ENCODE assay signal across 13 cellular contexts in the genomic region with DNA sequence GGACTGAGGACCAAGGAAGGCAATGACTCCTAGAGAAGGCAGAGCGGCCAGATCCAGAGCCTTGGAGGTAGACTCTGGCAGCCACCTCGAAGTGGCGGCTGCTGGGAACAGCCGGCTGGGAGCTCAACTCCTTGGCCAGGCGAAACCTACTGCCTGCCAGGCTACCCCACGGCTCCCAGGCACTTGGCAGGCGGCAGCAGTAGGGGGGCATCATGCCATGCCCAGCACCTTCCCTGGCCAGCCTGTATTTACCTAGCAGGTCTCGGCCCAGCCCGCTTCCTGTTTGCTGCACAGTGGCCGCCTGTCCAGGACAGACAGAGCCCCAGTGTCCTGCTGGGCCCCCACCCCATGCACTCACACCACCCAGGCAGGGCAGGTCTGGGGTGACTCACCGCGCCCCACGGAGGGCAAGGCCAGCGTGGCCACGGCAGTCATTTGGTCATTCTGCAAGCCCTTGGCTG. TPM values are rescaled to one million over a fixed set of nuclear protein-coding genes. Genes with fewer than 3 reads are reported as not detected.
DNase-seq lines count a peak whose midpoint lies in the region; ATAC-seq and TF ChIP-seq lines count a peak whose summit lies in the region.
"Had no signal": no experiment of that assay in that cellular context is flagged by ENCODE, and none has a peak within 500 bp of the region (broad histone marks: within the 10 kb centered on the region; RNA-seq: fewer than 3 reads in every experiment).

No MANE protein-coding gene starts in this region.

- TF ChIP-seq CTCF in breast epithelium (IDR thresholded peaks at IDR 0.05) = no peak

- intact Hi-C loops in breast epithelium (cut with DNase I; ENCODE audit: low total_unique reads) (no loop called here), left colon (cut with DNase I, micrococcal nuclease) (no loop called here)

- CTCF ChIA-PET in activated naive CD4-positive, alpha-beta T cell treated with anti-CD3 and anti-CD28 coated beads, Interleukin-2, amount 10 ng/mL, durations not matched to agents 7 days and 5 days (lab: Charles Lee) = interaction anchor here (0.6 kb wide), 1 partner anchor 23 kb away, joined by 3 read pairs; no protein-coding TSS in a partner anchor

- no peaks in the 10 kb centered on the region for H3K27me3 ChIP-seq in breast epithelium

- ATAC-seq in left colon = peak; percentile 25
- ATAC-seq in HG02981 (IDR thresholded peaks at IDR 0.05; ENCODE audit: unreplicated experiment) = no peak
- ATAC-seq: activated CD8-positive, alpha-beta T cell treated with anti-CD3 and anti-CD28 coated beads, Interleukin-2, amount 10 ng/mL, durations not matched to agents 7 days and 5 days had no signal

- H3K27ac Mint-ChIP-seq in activated naive CD4-positive, alpha-beta T cell treated with anti-CD3 and anti-CD28 coated beads, Interleukin-2, amount 10 ng/mL, durations not matched to agents 7 days and 5 days = no peak overlapping the region
- H3K27ac Mint-ChIP-seq: activated CD8-positive, alpha-beta T cell treated with anti-CD3 and anti-CD28 coated beads, Interleukin-2, amount 10 ng/mL, durations not matched to agents 7 days and 5 days; IgD-negative memory B cell had no signal

- no peak for TF ChIP-seq POLR2A in breast epithelium (IDR thresholded peaks at IDR 0.05)

- peak overlapping the region; percentile 74 to 78 for H3K27ac ChIP-seq in breast epithelium

- in situ Hi-C loops in ACHN (cut with HindIII; ENCODE audit: low pct_ligation_motif_present, low pct_unique_long_range_greater_than_20kb, low sequenced_read_pairs) = no loop called here

- H3K4me3 Mint-ChIP-seq in activated naive CD4-positive, alpha-beta T cell treated with anti-CD3 and anti-CD28 coated beads, Interleukin-2, amount 10 ng/mL, durations not matched to agents 7 days and 5 days = no peak overlapping the region
- H3K4me3 Mint-ChIP-seq: activated CD8-positive, alpha-beta T cell treated with anti-CD3 and anti-CD28 coated beads, Interleukin-2, amount 10 ng/mL, durations not matched to agents 7 days and 5 days; IgD-negative memory B cell had no signal

- no peaks in the 10 kb centered on the region for H3K9me3 ChIP-seq in breast epithelium

- H3K4me1 Mint-ChIP-seq in activated naive CD4-positive, alpha-beta T cell treated with anti-CD3 and anti-CD28 coated beads, Interleukin-2, amount 10 ng/mL, durations not matched to agents 7 days and 5 days = no peaks in the 10 kb centered on the region

- H3K9me3 Mint-ChIP-seq in activated naive CD4-positive, alpha-beta T cell treated with anti-CD3 and anti-CD28 coated beads, Interleukin-2, amount 10 ng/mL, durations not matched to agents 7 days and 5 days = no peaks in the 10 kb centered on the region
- H3K9me3 Mint-ChIP-seq: IgD-negative memory B cell had no signal

- no peaks in the 10 kb centered on the region for H3K36me3 ChIP-seq in breast epithelium

- H3K36me3 Mint-ChIP-seq in activated naive CD4-positive, alpha-beta T cell treated with anti-CD3 and anti-CD28 coated beads, Interleukin-2, amount 10 ng/mL, durations not matched to agents 7 days and 5 days = no peaks in the 10 kb centered on the region
- H3K36me3 Mint-ChIP-seq: IgD-negative memory B cell had no signal

- DNase-seq in ACHN (peak; percentile 23), LoVo (ENCODE audit: low spot score) (peak; percentile 20), breast epithelium (ENCODE audit: low spot score in 2 of 2) (peak; percentile 60 to 79), left colon (no peak), NOMO-1 (lab: John Stamatoyannopoulos, UW; ENCODE audit: unreplicated experiment in 2 of 2) (no peak)
- DNase-seq in activated naive CD4-positive, alpha-beta T cell treated with anti-CD3 and anti-CD28 coated beads, Interleukin-2, amount 10 ng/mL, durations not matched to agents 7 days and 5 days = no peak
- DNase-seq in activated CD4-positive, alpha-beta T cell treated with anti-CD3 and anti-CD28 coated beads, Interleukin-2, amount 50 U/mL, for 48 hours = no peak
- DNase-seq: activated CD8-positive, alpha-beta T cell treated with anti-CD3 and anti-CD28 coated beads, Interleukin-2, amount 10 ng/mL, durations not matched to agents 7 days and 5 days; activated naive CD4-positive, alpha-beta T cell; AML-193; H7 had no signal

- H3K4me3 ChIP-seq in breast epithelium = no peak overlapping the region

- peaks cover 22% of the 10 kb centered on the region for H3K27me3 Mint-ChIP-seq in activated naive CD4-positive, alpha-beta T cell treated with anti-CD3 and anti-CD28 coated beads, Interleukin-2, amount 10 ng/mL, durations not matched to agents 7 days and 5 days

- peaks cover 0 to 31% of the 10 kb centered on the region in 2 donors for H3K4me1 ChIP-seq in breast epithelium

RNA-seq across cellular contexts. Expression of a gene that starts 10.2 kb away (rescaled TPM):
- total RNA-seq in breast epithelium (1 to 10 TPM in 2 of 3 donors, under 1 TPM in 1; 0.64 to 6.4 (median 2.0) TPM), left colon (under 1 TPM; 0.09 to 0.36 TPM)
- total RNA-seq: activated CD8-positive, alpha-beta T cell treated with anti-CD3 and anti-CD28 coated beads, Interleukin-2, amount 10 ng/mL, durations not matched to agents 7 days and 5 days had no signal

RNA-seq across cellular contexts. Expression of a gene that starts 57.4 kb away (rescaled TPM):
- total RNA-seq in breast epithelium (10 to 100 TPM; 38.2 to 53.1 (median 40.1) TPM), left colon (100 to 1,000 TPM in 1 of 2 donors, 10 to 100 TPM in 1; 95.0 to 128 TPM)

Comparison
In these comparisons a context has a peak if more than half of its experiments do, and no peak if none do; other contexts are left out.
1. DNase-seq: peak in ACHN (single experiment), LoVo (single experiment) and breast epithelium (2 of 2); none in left colon (0 of 2), activated naive CD4-positive, alpha-beta T cell treated with anti-CD3 and anti-CD28 coated beads, Interleukin-2, amount 10 ng/mL, durations not matched to agents 7 days and 5 days (single experiment), NOMO-1 (0 of 2) and activated CD4-positive, alpha-beta T cell treated with anti-CD3 and anti-CD28 coated beads, Interleukin-2, amount 50 U/mL, for 48 hours (0 of 2).